In genomic region chr12:52207895-52208294, GRCh38 we compare ENCODE assay signal across 9 cellular contexts. TPM values are rescaled to one million over a fixed set of nuclear protein-coding genes. Genes with fewer than 3 reads are reported as not detected.
A peak's percentile ranks its signal among the peaks of the same experiment; 100 is the strongest.
DNase-seq lines count a peak whose midpoint lies in the region; ATAC-seq, FAIRE-seq and TF ChIP-seq lines count a peak whose summit lies in the region.
"Had no signal": no experiment of that assay in that cellular context is flagged by ENCODE, and none has a peak within 500 bp of the region (broad histone marks: within the 10 kb centered on the region; RNA-seq: fewer than 3 reads in every experiment).

No MANE protein-coding gene starts in this region.

- H3K9me3 Mint-ChIP-seq in endodermal cell (no peaks in the 10 kb centered on the region), nephron progenitor cell (no peaks in the 10 kb centered on the region)

- intact Hi-C loops in pancreas (cut with DNase I), result no loop called here

- no peak for TF ChIP-seq CTCF in endodermal cell (conservative IDR thresholded peaks at IDR 0.05)
- no peak for TF ChIP-seq CTCF in pancreas (IDR thresholded peaks at IDR 0.05)
- no peak for TF ChIP-seq CTCF in nephron progenitor cell (IDR thresholded peaks at IDR 0.05)

- no peaks in the 10 kb centered on the region for H3K9me3 ChIP-seq in endodermal cell (ENCODE audit: control insufficient read depth, low read length)
- no peaks in the 10 kb centered on the region for H3K9me3 ChIP-seq in pancreas

- no peaks in the 10 kb centered on the region for H3K36me3 ChIP-seq in endodermal cell (ENCODE audit: control insufficient read depth, insufficient read depth, low read length)
- no peaks in the 10 kb centered on the region for H3K36me3 ChIP-seq in pancreas

- no peak overlapping the region for H3K4me3 Mint-ChIP-seq in endodermal cell
- no peak overlapping the region for H3K4me3 Mint-ChIP-seq in nephron progenitor cell
- H3K4me3 Mint-ChIP-seq: immature natural killer cell had no signal

- H3K27me3 Mint-ChIP-seq in endodermal cell (ENCODE audit: insufficient read depth) (peaks cover 2% of the 10 kb centered on the region), nephron progenitor cell (ENCODE audit: low read depth, poor library complexity) (peaks cover 19% of the 10 kb centered on the region)

- no peaks in the 10 kb centered on the region for H3K4me1 ChIP-seq in endodermal cell (ENCODE audit: control insufficient read depth, insufficient read depth, low read length)
- peaks cover 14 to 20% (median 14%) of the 10 kb centered on the region in 3 donors for H3K4me1 ChIP-seq in pancreas

- H3K4me1 Mint-ChIP-seq in endodermal cell (no peaks in the 10 kb centered on the region), nephron progenitor cell (peaks cover 53% of the 10 kb centered on the region)
- H3K4me1 Mint-ChIP-seq: immature natural killer cell had no signal

- H3K4me3 ChIP-seq in endodermal cell (ENCODE audit: low read length) (no peak overlapping the region), pancreas (no peak overlapping the region)

- no peaks in the 10 kb centered on the region for H3K36me3 Mint-ChIP-seq in endodermal cell (ENCODE audit: low read depth)
- no peaks in the 10 kb centered on the region for H3K36me3 Mint-ChIP-seq in nephron progenitor cell (ENCODE audit: low read depth)
- H3K36me3 Mint-ChIP-seq: immature natural killer cell had no signal

- WGBS in endodermal cell (ENCODE audit: insufficient coverage in 1 of 2, insufficient read length in 1 of 2), 2 experiments, result 64 to 72% methylated on average over 9 to 10 of the region's 10 CpGs
- WGBS in pancreas, 2 donors, result 7 to 8% methylated on average over 10 of the region's 10 CpGs

- H3K27me3 ChIP-seq in endodermal cell (ENCODE audit: control insufficient read depth, insufficient read depth, low read length, poor library complexity, severe bottlenecking) (peaks cover 3% of the 10 kb centered on the region), pancreas (no peaks in the 10 kb centered on the region)

- FAIRE-seq in pancreas (lab: Jason Lieb, UNC), result no peak

- H3K27ac Mint-ChIP-seq in endodermal cell (no peak overlapping the region), nephron progenitor cell (no peak overlapping the region)
- H3K27ac Mint-ChIP-seq: immature natural killer cell had no signal

- H3K27ac ChIP-seq in endodermal cell (ENCODE audit: low read depth, low read length) (no peak overlapping the region), pancreas (peak overlapping the region; percentile 88 to 93 (median 91))

- peak; percentile 76 for DNase-seq in DMS79 (lab: John Stamatoyannopoulos, UW)
- peak; percentile 90 for DNase-seq in NCI-H2107 treated with DMSO at 0.1 percent for 48 hours (lab: John Stamatoyannopoulos, UW; ENCODE audit: unreplicated experiment)
- peak; percentile 55 for DNase-seq in endodermal cell
- peak; percentile 85 to 98 (median 97) for DNase-seq in pancreas
- DNase-seq in NK-92 treated with Interleukin-12 subunit alpha and Interleukin-12 subunit beta, amount 100 ng/mL, for 24 hours (lab: John Stamatoyannopoulos, UW), result no peak
- no peak for DNase-seq in SW 1271 (lab: John Stamatoyannopoulos, UW)
- DNase-seq in nephron progenitor cell, result no peak
- DNase-seq: immature natural killer cell had no signal

- no peak overlapping the region for H3K9ac ChIP-seq in endodermal cell (ENCODE audit: extremely low read depth, low read length, poor library complexity, severe bottlenecking)

- ATAC-seq in pancreas (peak; percentile 90 to 94 (median 92)), HG02642 (IDR thresholded peaks at IDR 0.05; ENCODE audit: poor library complexity, unreplicated experiment) (no peak)

RNA-seq across cellular contexts. Expression of gene KRT80, which starts 16.1 kb away (rescaled TPM):
- under 1 TPM; 0.07 to 0.09 TPM for total RNA-seq in endodermal cell
- 0.11 TPM for polyA plus RNA-seq in endodermal cell (2013, experiment 1 of 2)
- 0.08 TPM for polyA plus RNA-seq in endodermal cell (2013, experiment 2 of 2)
- total RNA-seq in pancreas, result 10 to 100 TPM in 3 of 6 donors, 1 to 10 TPM in 3; 4.8 to 18.3 (median 9.0) TPM
- 1 to 10 TPM; 8.1 to 9.1 TPM for polyA plus RNA-seq in pancreas
- polyA plus RNA-seq: immature natural killer cell had no signal

RNA-seq across cellular contexts. Expression of gene KRT7, which starts 25.1 kb away (rescaled TPM):
- total RNA-seq in endodermal cell, result 1 to 10 TPM in 1 of 2 donors, not detected in 1; 1.5 TPM
- polyA plus RNA-seq in endodermal cell (2013, experiment 1 of 2), result 1.6 TPM
- 0.37 TPM for polyA plus RNA-seq in endodermal cell (2013, experiment 2 of 2)
- 100 to 1,000 TPM in 3 of 6 donors, 10 to 100 TPM in 3; 57.5 to 336 (median 90.6) TPM for total RNA-seq in pancreas
- 100 to 1,000 TPM; 111 to 238 TPM for polyA plus RNA-seq in pancreas
- polyA plus RNA-seq: immature natural killer cell had no signal

Comparison
In these comparisons a context has a peak if more than half of its experiments do, and no peak if none do; other contexts are left out.
1. DNase-seq: peak in DMS79 (single experiment), NCI-H2107 treated with DMSO at 0.1 percent for 48 hours (single experiment), endodermal cell (single experiment) and pancreas (6 of 6); none in NK-92 treated with Interleukin-12 subunit alpha and Interleukin-12 subunit beta, amount 100 ng/mL, for 24 hours (single experiment), SW 1271 (0 of 2) and nephron progenitor cell (single experiment).
2. RNA of gene KRT80, which starts 16.1 kb away (total RNA-seq): 4.8 to 18.3 TPM in pancreas; 0.07 to 0.09 TPM in endodermal cell; every median in the first group is over 4 times any median in the second.
3. RNA of gene KRT7, which starts 25.1 kb away (total RNA-seq): 57.5 to 336 TPM in pancreas; 1.5 TPM in endodermal cell; every median in the first group is over 10 times any median in the second.